Comparison of ENCODE assay signal across 1 cellular context in the genomic region with DNA sequence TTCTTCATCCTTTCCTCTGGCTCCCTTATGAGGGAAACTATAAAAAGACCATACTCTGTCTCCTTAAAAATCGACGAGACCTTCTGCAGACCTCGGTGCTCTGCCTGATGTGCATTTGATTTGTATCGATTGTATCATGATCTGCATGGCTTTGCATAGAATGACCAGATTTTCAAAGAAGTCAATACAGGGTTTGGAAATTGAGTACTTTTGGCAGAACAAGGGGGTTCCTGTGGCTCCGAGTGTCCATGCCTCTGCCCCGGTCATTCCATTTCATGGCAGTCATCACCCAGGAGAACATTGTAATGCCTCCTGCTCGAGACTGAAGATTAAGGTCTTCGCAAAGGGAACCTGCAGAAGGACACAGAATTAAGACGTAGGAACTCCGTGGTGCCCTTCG.
TF ChIP-seq lines count a peak whose summit lies in the region.

No MANE protein-coding gene starts in this region.

TF ChIP-seq in GM12878, 131 proteins besides CTCF, POLR2A, EP300 and RAD21:
- no peak for TF ChIP-seq SUPT20H (IDR thresholded peaks at IDR 0.05; ENCODE audit: borderline replicate concordance, control insufficient read depth, low read depth, low read length)
- TF ChIP-seq POU2F2 (IDR thresholded peaks at IDR 0.05; ENCODE audit: borderline replicate concordance, low read depth, low read length) = 0 out of 3 replicates have a peak, but pooled peaks have one; percentile 33
- no peak for TF ChIP-seq MYB (IDR thresholded peaks at IDR 0.05; ENCODE audit: borderline replicate concordance, low read depth, low read length)
- TF ChIP-seq, protein P1, sequence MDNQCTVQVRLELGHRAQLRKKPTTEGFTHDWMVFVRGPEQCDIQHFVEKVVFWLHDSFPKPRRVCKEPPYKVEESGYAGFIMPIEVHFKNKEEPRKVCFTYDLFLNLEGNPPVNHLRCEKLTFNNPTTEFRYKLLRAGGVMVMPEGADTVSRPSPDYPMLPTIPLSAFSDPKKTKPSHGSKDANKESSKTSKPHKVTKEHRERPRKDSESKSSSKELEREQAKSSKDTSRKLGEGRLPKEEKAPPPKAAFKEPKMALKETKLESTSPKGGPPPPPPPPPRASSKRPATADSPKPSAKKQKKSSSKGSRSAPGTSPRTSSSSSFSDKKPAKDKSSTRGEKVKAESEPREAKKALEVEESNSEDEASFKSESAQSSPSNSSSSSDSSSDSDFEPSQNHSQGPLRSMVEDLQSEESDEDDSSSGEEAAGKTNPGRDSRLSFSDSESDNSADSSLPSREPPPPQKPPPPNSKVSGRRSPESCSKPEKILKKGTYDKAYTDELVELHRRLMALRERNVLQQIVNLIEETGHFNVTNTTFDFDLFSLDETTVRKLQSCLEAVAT (IDR thresholded peaks at IDR 0.05) = 0 out of 2 replicates have a peak, but pooled peaks have one; percentile 75
- peak; percentile 15; the same call in 1 of the 2 replicates for TF ChIP-seq PML (IDR thresholded peaks at IDR 0.05; ENCODE audit: low read length)
- no peak for TF ChIP-seq SPI1 (IDR thresholded peaks at IDR 0.05; ENCODE audit: borderline replicate concordance, insufficient read depth, low read depth, low read length)
TF ChIP-seq in GM12878: peak in this region for 3.
